In genomic region chr15:95175914-95176658, GRCh38 we compare ENCODE assay signal across 1 cellular context.
TF ChIP-seq lines count a peak whose summit lies in the region.

No MANE protein-coding gene starts in this region.

TF ChIP-seq in K562, 482 proteins besides CTCF, POLR2A, EP300 and RAD21 (continued from another document and continues in another):
- TF ChIP-seq ZNF507 (tag; conservative IDR thresholded peaks at IDR 0.05) (no peak), DPF2 (IDR thresholded peaks at IDR 0.05) (peak; percentile 65), ELF2 (CRISPR knock-in tag; IDR thresholded peaks at IDR 0.05) (no peak), CREM (IDR thresholded peaks at IDR 0.05; ENCODE audit: low read depth) (no peak), SMC3 (conservative IDR thresholded peaks at IDR 0.05; ENCODE audit: insufficient read depth, low read depth, low read length) (no peak), CEBPB (tag; IDR thresholded peaks at IDR 0.05) (peak; percentile 22; the same call in 1 of the 2 replicates), RFX1 (IDR thresholded peaks at IDR 0.05) (no peak), ZNF175 (CRISPR knock-in tag; IDR thresholded peaks at IDR 0.05; ENCODE audit: low read depth) (no peak), CBX2 (IDR thresholded peaks at IDR 0.05; ENCODE audit: insufficient read depth, low read length, poor library complexity, severe bottlenecking) (no peak), SMARCA4 (IDR thresholded peaks at IDR 0.05) (peak; percentile 57; the same call in 1 of the 2 replicates), TCF15 (CRISPR knock-in tag; IDR thresholded peaks at IDR 0.05) (no peak), DDX20 (tag; IDR thresholded peaks at IDR 0.05; ENCODE audit: low read depth) (no peak), XRCC4 (IDR thresholded peaks at IDR 0.05; ENCODE audit: extremely low read depth, insufficient read depth, insufficient read length) (no peak), BMI1 (IDR thresholded peaks at IDR 0.05; ENCODE audit: low read length) (no peak), RAD51 (IDR thresholded peaks at IDR 0.05; ENCODE audit: borderline replicate concordance, low read depth) (no peak), EHMT2 (IDR thresholded peaks at IDR 0.05) (no peak), STAT6 (CRISPR knock-in tag; IDR thresholded peaks at IDR 0.05) (no peak), CBFB (CRISPR knock-in tag; IDR thresholded peaks at IDR 0.05) (no peak), NFATC3 (IDR thresholded peaks at IDR 0.05) (no peak), NBN (IDR thresholded peaks at IDR 0.05; ENCODE audit: low read depth) (no peak), TEAD1 (CRISPR knock-in tag; IDR thresholded peaks at IDR 0.05) (no peak), COPS2 (conservative IDR thresholded peaks at IDR 0.05) (no peak), MBD2 (IDR thresholded peaks at IDR 0.05; ENCODE audit: borderline replicate concordance, low read depth) (no peak), ZZZ3 (IDR thresholded peaks at IDR 0.05) (no peak), ARID1B (IDR thresholded peaks at IDR 0.05) (peak; percentile 75), NCOA2 (IDR thresholded peaks at IDR 0.05; ENCODE audit: partially characterized antibody in 2 of 2) (no peak), SMAD1 (IDR thresholded peaks at IDR 0.05; ENCODE audit: low read depth, low read length, partially characterized antibody) (no peak), SMARCA5 (IDR thresholded peaks at IDR 0.05) (no peak), NCOR1 (IDR thresholded peaks at IDR 0.05) (peak; percentile 67), SAP30 (IDR thresholded peaks at IDR 0.05; ENCODE audit: borderline replicate concordance, insufficient read depth, low read depth, low read length, poor library complexity, severe bottlenecking) (no peak), HOXB6 (CRISPR knock-in tag; IDR thresholded peaks at IDR 0.05; ENCODE audit: borderline replicate concordance) (no peak), ESRRA (IDR thresholded peaks at IDR 0.05; ENCODE audit: borderline replicate concordance, low read depth) (no peak), DIDO1 (tag; IDR thresholded peaks at IDR 0.05; ENCODE audit: low read depth) (no peak), RBM17 (IDR thresholded peaks at IDR 0.05; ENCODE audit: borderline replicate concordance, low read depth, low read length) (no peak), PHF8 (IDR thresholded peaks at IDR 0.05; ENCODE audit: borderline replicate concordance, low read length) (no peak), SNIP1 (IDR thresholded peaks at IDR 0.05; ENCODE audit: low read depth) (no peak), RB1 (IDR thresholded peaks at IDR 0.05; ENCODE audit: low read depth) (no peak), FIP1L1 (IDR thresholded peaks at IDR 0.05; ENCODE audit: low read depth, low read length, poor library complexity, severe bottlenecking) (no peak), KDM1A (IDR thresholded peaks at IDR 0.05) (peak; percentile 72 to 83; a peak in 3 of 4 replicates), GATA2 (CRISPR knock-in tag; IDR thresholded peaks at IDR 0.05) (no peak), CHD2 (IDR thresholded peaks at IDR 0.05; ENCODE audit: low read depth, low read length) (no peak), SRF (CRISPR knock-in tag; IDR thresholded peaks at IDR 0.05) (no peak), POLR2AphosphoS2 (IDR thresholded peaks at IDR 0.05; ENCODE audit: low read length) (no peak), BHLHE40 (IDR thresholded peaks at IDR 0.05; ENCODE audit: low read length) (no peak), RBM15 (IDR thresholded peaks at IDR 0.05; ENCODE audit: insufficient read depth, low read length) (no peak), NR1H2 (CRISPR knock-in tag; IDR thresholded peaks at IDR 0.05) (no peak), ZNF695 (CRISPR knock-in tag; IDR thresholded peaks at IDR 0.05) (no peak), EGR1 (conservative IDR thresholded peaks at IDR 0.05) (no peak), WHSC1 (IDR thresholded peaks at IDR 0.05; ENCODE audit: low read length) (no peak), ATF3 (IDR thresholded peaks at IDR 0.05) (peak; percentile 56; the same call in 1 of the 2 replicates), ATF3 (CRISPR knock-in tag; conservative IDR thresholded peaks at IDR 0.05) (no peak), TEAD4 (IDR thresholded peaks at IDR 0.05; ENCODE audit: low read length) (peak; percentile 73), TEAD4 (CRISPR knock-in tag; IDR thresholded peaks at IDR 0.05; ENCODE audit: borderline replicate concordance) (no peak), RNF2 (IDR thresholded peaks at IDR 0.05) (no peak), SMARCE1 (IDR thresholded peaks at IDR 0.05) (0 out of 2 replicates have a peak, but pooled peaks have one; percentile 19), ZNF740 (CRISPR knock-in tag; IDR thresholded peaks at IDR 0.05) (no peak), ZNF740 (tag; IDR thresholded peaks at IDR 0.05) (no peak), HOMEZ (CRISPR knock-in tag; IDR thresholded peaks at IDR 0.05) (no peak), CGGBP1 (CRISPR knock-in tag; IDR thresholded peaks at IDR 0.05) (no peak), RBBP5 (IDR thresholded peaks at IDR 0.05; ENCODE audit: borderline replicate concordance, insufficient read depth, low read length, poor library complexity, severe bottlenecking) (no peak), NR4A1 (CRISPR knock-in tag; IDR thresholded peaks at IDR 0.05) (no peak), NR4A1 (tag; IDR thresholded peaks at IDR 0.05) (no peak)
- TF ChIP-seq, protein P1, sequence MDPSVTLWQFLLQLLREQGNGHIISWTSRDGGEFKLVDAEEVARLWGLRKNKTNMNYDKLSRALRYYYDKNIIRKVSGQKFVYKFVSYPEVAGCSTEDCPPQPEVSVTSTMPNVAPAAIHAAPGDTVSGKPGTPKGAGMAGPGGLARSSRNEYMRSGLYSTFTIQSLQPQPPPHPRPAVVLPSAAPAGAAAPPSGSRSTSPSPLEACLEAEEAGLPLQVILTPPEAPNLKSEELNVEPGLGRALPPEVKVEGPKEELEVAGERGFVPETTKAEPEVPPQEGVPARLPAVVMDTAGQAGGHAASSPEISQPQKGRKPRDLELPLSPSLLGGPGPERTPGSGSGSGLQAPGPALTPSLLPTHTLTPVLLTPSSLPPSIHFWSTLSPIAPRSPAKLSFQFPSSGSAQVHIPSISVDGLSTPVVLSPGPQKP (CRISPR knock-in tag; IDR thresholded peaks at IDR 0.05): no peak
- TF ChIP-seq, protein P2, sequence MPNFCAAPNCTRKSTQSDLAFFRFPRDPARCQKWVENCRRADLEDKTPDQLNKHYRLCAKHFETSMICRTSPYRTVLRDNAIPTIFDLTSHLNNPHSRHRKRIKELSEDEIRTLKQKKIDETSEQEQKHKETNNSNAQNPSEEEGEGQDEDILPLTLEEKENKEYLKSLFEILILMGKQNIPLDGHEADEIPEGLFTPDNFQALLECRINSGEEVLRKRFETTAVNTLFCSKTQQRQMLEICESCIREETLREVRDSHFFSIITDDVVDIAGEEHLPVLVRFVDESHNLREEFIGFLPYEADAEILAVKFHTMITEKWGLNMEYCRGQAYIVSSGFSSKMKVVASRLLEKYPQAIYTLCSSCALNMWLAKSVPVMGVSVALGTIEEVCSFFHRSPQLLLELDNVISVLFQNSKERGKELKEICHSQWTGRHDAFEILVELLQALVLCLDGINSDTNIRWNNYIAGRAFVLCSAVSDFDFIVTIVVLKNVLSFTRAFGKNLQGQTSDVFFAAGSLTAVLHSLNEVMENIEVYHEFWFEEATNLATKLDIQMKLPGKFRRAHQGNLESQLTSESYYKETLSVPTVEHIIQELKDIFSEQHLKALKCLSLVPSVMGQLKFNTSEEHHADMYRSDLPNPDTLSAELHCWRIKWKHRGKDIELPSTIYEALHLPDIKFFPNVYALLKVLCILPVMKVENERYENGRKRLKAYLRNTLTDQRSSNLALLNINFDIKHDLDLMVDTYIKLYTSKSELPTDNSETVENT (CRISPR knock-in tag; IDR thresholded peaks at IDR 0.05): no peak
- TF ChIP-seq, protein P3, sequence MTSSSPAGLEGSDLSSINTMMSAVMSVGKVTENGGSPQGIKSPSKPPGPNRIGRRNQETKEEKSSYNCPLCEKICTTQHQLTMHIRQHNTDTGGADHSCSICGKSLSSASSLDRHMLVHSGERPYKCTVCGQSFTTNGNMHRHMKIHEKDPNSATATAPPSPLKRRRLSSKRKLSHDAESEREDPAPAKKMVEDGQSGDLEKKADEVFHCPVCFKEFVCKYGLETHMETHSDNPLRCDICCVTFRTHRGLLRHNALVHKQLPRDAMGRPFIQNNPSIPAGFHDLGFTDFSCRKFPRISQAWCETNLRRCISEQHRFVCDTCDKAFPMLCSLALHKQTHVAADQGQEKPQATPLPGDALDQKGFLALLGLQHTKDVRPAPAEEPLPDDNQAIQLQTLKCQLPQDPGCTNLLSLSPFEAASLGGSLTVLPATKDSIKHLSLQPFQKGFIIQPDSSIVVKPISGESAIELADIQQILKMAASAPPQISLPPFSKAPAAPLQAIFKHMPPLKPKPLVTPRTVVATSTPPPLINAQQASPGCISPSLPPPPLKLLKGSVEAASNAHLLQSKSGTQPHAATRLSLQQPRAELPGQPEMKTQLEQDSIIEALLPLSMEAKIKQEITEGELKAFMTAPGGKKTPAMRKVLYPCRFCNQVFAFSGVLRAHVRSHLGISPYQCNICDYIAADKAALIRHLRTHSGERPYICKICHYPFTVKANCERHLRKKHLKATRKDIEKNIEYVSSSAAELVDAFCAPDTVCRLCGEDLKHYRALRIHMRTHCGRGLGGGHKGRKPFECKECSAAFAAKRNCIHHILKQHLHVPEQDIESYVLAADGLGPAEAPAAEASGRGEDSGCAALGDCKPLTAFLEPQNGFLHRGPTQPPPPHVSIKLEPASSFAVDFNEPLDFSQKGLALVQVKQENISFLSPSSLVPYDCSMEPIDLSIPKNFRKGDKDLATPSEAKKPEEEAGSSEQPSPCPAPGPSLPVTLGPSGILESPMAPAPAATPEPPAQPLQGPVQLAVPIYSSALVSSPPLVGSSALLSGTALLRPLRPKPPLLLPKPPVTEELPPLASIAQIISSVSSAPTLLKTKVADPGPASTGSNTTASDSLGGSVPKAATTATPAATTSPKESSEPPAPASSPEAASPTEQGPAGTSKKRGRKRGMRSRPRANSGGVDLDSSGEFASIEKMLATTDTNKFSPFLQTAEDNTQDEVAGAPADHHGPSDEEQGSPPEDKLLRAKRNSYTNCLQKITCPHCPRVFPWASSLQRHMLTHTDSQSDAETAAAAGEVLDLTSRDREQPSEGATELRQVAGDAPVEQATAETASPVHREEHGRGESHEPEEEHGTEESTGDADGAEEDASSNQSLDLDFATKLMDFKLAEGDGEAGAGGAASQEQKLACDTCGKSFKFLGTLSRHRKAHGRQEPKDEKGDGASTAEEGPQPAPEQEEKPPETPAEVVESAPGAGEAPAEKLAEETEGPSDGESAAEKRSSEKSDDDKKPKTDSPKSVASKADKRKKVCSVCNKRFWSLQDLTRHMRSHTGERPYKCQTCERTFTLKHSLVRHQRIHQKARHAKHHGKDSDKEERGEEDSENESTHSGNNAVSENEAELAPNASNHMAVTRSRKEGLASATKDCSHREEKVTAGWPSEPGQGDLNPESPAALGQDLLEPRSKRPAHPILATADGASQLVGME (CRISPR knock-in tag; IDR thresholded peaks at IDR 0.05): no peak
